ENCODE assay signal across 16 cellular contexts in the genomic region with DNA sequence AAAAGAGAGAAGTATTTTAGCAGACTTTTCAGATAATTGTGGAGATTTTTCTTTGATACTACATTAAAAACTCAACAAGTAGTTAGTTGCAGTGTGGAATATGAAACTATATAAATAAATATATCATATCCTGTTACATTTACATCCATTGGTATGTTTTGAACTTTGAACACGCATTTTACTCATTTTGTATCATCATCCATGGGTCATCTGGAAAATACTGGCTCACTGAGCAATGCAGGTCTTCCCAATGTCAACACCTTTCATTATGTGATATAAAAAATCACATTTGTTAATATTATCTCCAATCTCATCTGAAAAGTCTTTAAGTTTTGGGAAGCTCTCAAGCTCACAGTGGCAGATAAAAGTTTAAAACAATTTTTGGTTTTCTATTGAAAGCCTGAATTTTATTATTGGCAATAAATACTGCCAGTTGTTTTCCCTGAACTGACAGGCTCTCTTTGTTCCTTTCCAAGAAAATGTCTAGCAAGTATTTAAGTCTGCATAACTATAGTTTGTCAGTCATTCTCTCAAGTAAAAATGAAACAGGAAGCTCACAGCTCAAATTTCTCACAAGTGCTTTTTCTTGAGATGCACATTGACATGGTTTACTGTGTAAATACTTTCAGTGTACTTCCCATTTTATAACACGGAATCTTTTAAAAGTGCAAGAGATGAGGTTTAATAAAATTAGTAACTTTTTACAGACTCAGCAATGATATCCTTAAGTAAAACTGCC.
"Had no signal": no experiment of that assay in that cellular context is flagged by ENCODE, and none has a peak within 500 bp of the region (broad histone marks: within the 10 kb centered on the region; RNA-seq: fewer than 3 reads in every experiment).

No MANE protein-coding gene starts in this region.

- H3K4me1 Mint-ChIP-seq: activated CD4-positive, alpha-beta memory T cell treated with anti-CD3 and anti-CD28 coated beads, Interleukin-2, amount 10 ng/mL, durations not matched to agents 7 days and 5 days had no signal

- H3K27me3 ChIP-seq: cardiac muscle cell, neutrophil, thyroid gland, vagina had no signal

- H3K27ac Mint-ChIP-seq: activated CD4-positive, alpha-beta memory T cell treated with anti-CD3 and anti-CD28 coated beads, Interleukin-2, amount 10 ng/mL, durations not matched to agents 7 days and 5 days; activated T-cell treated with anti-CD3 and anti-CD28 coated beads, Interleukin-2, amount 50 U/mL, for 72 hours; effector memory CD8-positive, alpha-beta T cell; progenitor cell of endocrine pancreas; T-helper 2 cell treated with Interferon-gamma antibody and Interleukin-4, amounts not matched to agents 5 μg/mL and 100 μg/mL, for 36 hours had no signal

- H3K4me3 Mint-ChIP-seq: activated CD4-positive, alpha-beta memory T cell treated with anti-CD3 and anti-CD28 coated beads, Interleukin-2, amount 10 ng/mL, durations not matched to agents 7 days and 5 days; activated T-cell treated with anti-CD3 and anti-CD28 coated beads, Interleukin-2, amount 50 U/mL, for 72 hours; effector memory CD8-positive, alpha-beta T cell; T-helper 2 cell treated with Interferon-gamma antibody and Interleukin-4, amounts not matched to agents 5 μg/mL and 100 μg/mL, for 36 hours had no signal

- FAIRE-seq: small intestine had no signal

- DNase-seq: activated CD4-positive, alpha-beta memory T cell treated with anti-CD3 and anti-CD28 coated beads, Interleukin-2, amount 10 ng/mL, durations not matched to agents 7 days and 5 days; activated gamma-delta T cell treated with Interleukin-2 at 50 U/mL for 16 hours; activated T-cell treated with anti-CD3 and anti-CD28 coated beads, Interleukin-2, amount 50 U/mL, for 72 hours; aorta; cortex of kidney; effector memory CD8-positive, alpha-beta T cell; hippocampal formation; kidney glomerular epithelial cell; right cardiac atrium; small intestine; thyroid gland had no signal

- H3K27me3 Mint-ChIP-seq: progenitor cell of endocrine pancreas had no signal

- H3K9me3 Mint-ChIP-seq: activated CD4-positive, alpha-beta memory T cell treated with anti-CD3 and anti-CD28 coated beads, Interleukin-2, amount 10 ng/mL, durations not matched to agents 7 days and 5 days; activated T-cell treated with anti-CD3 and anti-CD28 coated beads, Interleukin-2, amount 50 U/mL, for 72 hours; effector memory CD8-positive, alpha-beta T cell; T-helper 2 cell treated with Interferon-gamma antibody and Interleukin-4, amounts not matched to agents 5 μg/mL and 100 μg/mL, for 36 hours had no signal

- ATAC-seq: activated T-cell treated with anti-CD3 and anti-CD28 coated beads, Interleukin-2, amount 50 U/mL, for 72 hours; effector memory CD8-positive, alpha-beta T cell; right cardiac atrium had no signal

- H3K36me3 ChIP-seq: cardiac muscle cell, neutrophil, thyroid gland, vagina had no signal

- H3K4me3 ChIP-seq: cardiac muscle cell, thyroid gland, vagina had no signal
